Comparison of ENCODE assay signal across 20 cellular contexts in genomic region chr3:122294365-122294764, GRCh38. TPM values are rescaled to one million over a fixed set of nuclear protein-coding genes. Genes with fewer than 3 reads are reported as not detected.
A peak's percentile ranks its signal among the peaks of the same experiment; 100 is the strongest.
DNase-seq lines count a peak whose midpoint lies in the region; ATAC-seq and TF ChIP-seq lines count a peak whose summit lies in the region.
"Had no signal": no experiment of that assay in that cellular context is flagged by ENCODE, and none has a peak within 500 bp of the region (broad histone marks: within the 10 kb centered on the region; RNA-seq: fewer than 3 reads in every experiment).

No MANE protein-coding gene starts in this region.

- TF ChIP-seq CTCF in SK-N-SH (IDR thresholded peaks at IDR 0.05) (no peak), prostate gland (IDR thresholded peaks at IDR 0.05) (no peak), Calu3 (IDR thresholded peaks at IDR 0.05; ENCODE audit: unreplicated experiment) (no peak), suprapubic skin (IDR thresholded peaks at IDR 0.05) (no peak)

- WGBS in SK-N-SH (ENCODE audit: low lambda C conversion rate): 20% methylated on average over 6 of the region's 6 CpGs
- 12% methylated on average over 6 of the region's 6 CpGs for WGBS in prostate gland
- WGBS in suprapubic skin: 30% methylated on average over 6 of the region's 6 CpGs

- TF ChIP-seq POLR2A in prostate gland (IDR thresholded peaks at IDR 0.05) (no peak), suprapubic skin (IDR thresholded peaks at IDR 0.05) (no peak)

- intact Hi-C loops in prostate gland (cut with DNase I): no loop called here
- intact Hi-C loops in Calu3 (cut with micrococcal nuclease; ENCODE audit: unreplicated experiment): loop anchor here (2.0 kb wide), 1 partner anchor 194 kb away; no protein-coding TSS in a partner anchor

- H3K4me3 Mint-ChIP-seq in Calu3 (ENCODE audit: low read depth, unreplicated experiment): no peak overlapping the region
- H3K4me3 Mint-ChIP-seq: CD8-positive, alpha-beta T cell had no signal

- no peak for TF ChIP-seq RAD21 in SK-N-SH (IDR thresholded peaks at IDR 0.05; ENCODE audit: low read length)

- no peaks in the 10 kb centered on the region; the same call in none of the 2 replicates for H3K27me3 ChIP-seq in SK-N-SH (ENCODE audit: insufficient read depth)
- H3K27me3 ChIP-seq in adipocyte (replicated peaks; ENCODE audit: control insufficient read depth, insufficient read depth, low read length): peaks cover 4% of the 10 kb centered on the region
- H3K27me3 ChIP-seq in prostate gland (replicated peaks; ENCODE audit: insufficient read depth): no peaks in the 10 kb centered on the region
- no peaks in the 10 kb centered on the region for H3K27me3 ChIP-seq in suprapubic skin
- H3K27me3 ChIP-seq: BE2C had no signal

- no peak overlapping the region for H3K27ac Mint-ChIP-seq in Calu3 (ENCODE audit: unreplicated experiment)
- H3K27ac Mint-ChIP-seq: CD8-positive, alpha-beta T cell had no signal

- no peaks in the 10 kb centered on the region for H3K79me2 ChIP-seq in SK-N-SH (ENCODE audit: insufficient read depth)

- H3K27me3 Mint-ChIP-seq in Calu3 (ENCODE audit: unreplicated experiment): no peaks in the 10 kb centered on the region

- H3K9ac ChIP-seq in SK-N-SH (no peak overlapping the region), adipocyte (ENCODE audit: low read length) (peak overlapping the region; percentile 28)
- H3K9ac ChIP-seq: GM23248 had no signal

- no TSS peak for BruUV-seq in Calu3 (replicated peaks; lab: Mats Ljungman, UMichigan)

- no peak for TF ChIP-seq EP300 in SK-N-SH (IDR thresholded peaks at IDR 0.05; ENCODE audit: borderline replicate concordance in 1 of 2, low read depth in 1 of 2, low read length in 1 of 2)
- no peak for TF ChIP-seq EP300 in suprapubic skin (IDR thresholded peaks at IDR 0.05)

- H3K27ac ChIP-seq in SK-N-SH (ENCODE audit: low read depth in 2 of 2, low read length in 1 of 2): no peak overlapping the region
- H3K27ac ChIP-seq in prostate gland: peak overlapping the region; percentile 11 to 24
- H3K27ac ChIP-seq in suprapubic skin: no peak overlapping the region
- H3K27ac ChIP-seq: 22Rv1, GM23248 had no signal

- H3K4me1 ChIP-seq in SK-N-SH (ENCODE audit: control insufficient read depth in 1 of 2, insufficient read depth in 2 of 2, low read depth in 1 of 2, low read length in 1 of 2) (no peaks in the 10 kb centered on the region; a peak in 1 of 4 replicates), adipocyte (ENCODE audit: control insufficient read depth, insufficient read depth, low read length) (peaks cover 16% of the 10 kb centered on the region), prostate gland (replicated peaks) (no peaks in the 10 kb centered on the region), suprapubic skin (peaks cover 19% of the 10 kb centered on the region)
- H3K4me1 ChIP-seq: BE2C had no signal

- H3K36me3 Mint-ChIP-seq in Calu3 (ENCODE audit: insufficient read depth, unreplicated experiment): no peaks in the 10 kb centered on the region
- H3K36me3 Mint-ChIP-seq: CD8-positive, alpha-beta T cell had no signal

- no peaks in the 10 kb centered on the region for H3K9me2 ChIP-seq in SK-N-SH

- no peaks in the 10 kb centered on the region for H3K4me1 Mint-ChIP-seq in Calu3 (ENCODE audit: low read depth, unreplicated experiment)

- no peak overlapping the region for H3K4me2 ChIP-seq in SK-N-SH

- H2AFZ ChIP-seq in SK-N-SH (ENCODE audit: low read depth): no peak overlapping the region
- H2AFZ ChIP-seq: GM23248 had no signal

- DNase-seq in SK-N-SH (no peak), adipocyte (ENCODE audit: low read depth) (no peak), left lobe of liver (ENCODE audit: low spot score) (no peak), prostate gland (ENCODE audit: low spot score) (peak; percentile 77), Calu3 (no peak), NCI-H1048 (lab: John Stamatoyannopoulos, UW) (no peak), suprapubic skin (ENCODE audit: low spot score in 2 of 2) (no peak)
- DNase-seq: BE2C; CD8-positive, alpha-beta T cell; DMS79 treated with DMSO at 0.1 percent for 48 hours; GM23248; NCI-H1436; NCI-H2029; NCI-H2171; NCI-H446; NCI-H69 had no signal

- H3K9me3 Mint-ChIP-seq in Calu3 (ENCODE audit: low read depth, unreplicated experiment): no peaks in the 10 kb centered on the region
- H3K9me3 Mint-ChIP-seq: CD8-positive, alpha-beta T cell had no signal

- CTCF ChIA-PET in SK-N-SH (lab: Yijun Ruan, JAX) (interaction anchor here (1.5 kb wide), 1 partner anchor 11 kb away, joined by 4 read pairs; no protein-coding TSS in a partner anchor), Calu3 (lab: Charles Lee) (no interaction called here)

- H3K4me3 ChIP-seq in SK-N-SH (ENCODE audit: low read depth in 2 of 2, low read length in 1 of 2) (no peak overlapping the region), adipocyte (ENCODE audit: low read length) (no peak overlapping the region), prostate gland (no peak overlapping the region), suprapubic skin (no peak overlapping the region)
- H3K4me3 ChIP-seq: GM23248, K562 had no signal

- H4K20me1 ChIP-seq in SK-N-SH (ENCODE audit: insufficient read depth): no peaks in the 10 kb centered on the region

- ATAC-seq in SK-N-SH treated with all-trans-retinoic acid at 6 μM for 48 hours: no peak
- ATAC-seq in left lobe of liver: peak; percentile 82
- ATAC-seq: CD8-positive, alpha-beta T cell; K562 had no signal

- POLR2A ChIA-PET in SK-N-SH (lab: Yijun Ruan, JAX): no interaction called here

- no peaks in the 10 kb centered on the region for H3F3A ChIP-seq in SK-N-SH (replicated peaks; ENCODE audit: insufficient read depth)

- H3K36me3 ChIP-seq in SK-N-SH (replicated peaks in 1 of 2; ENCODE audit: control insufficient read depth in 1 of 2, insufficient read depth in 2 of 2, low read length in 1 of 2) (no peaks in the 10 kb centered on the region), adipocyte (ENCODE audit: control insufficient read depth, insufficient read depth, low read length, severe bottlenecking) (no peaks in the 10 kb centered on the region), prostate gland (no peaks in the 10 kb centered on the region), suprapubic skin (no peaks in the 10 kb centered on the region)
- H3K36me3 ChIP-seq: BE2C had no signal

- no peaks in the 10 kb centered on the region for H3K9me3 ChIP-seq in SK-N-SH
- no peaks in the 10 kb centered on the region for H3K9me3 ChIP-seq in adipocyte (ENCODE audit: control insufficient read depth, low read length)
- H3K9me3 ChIP-seq in prostate gland: no peaks in the 10 kb centered on the region
- H3K9me3 ChIP-seq in suprapubic skin: no peaks in the 10 kb centered on the region
- H3K9me3 ChIP-seq: BE2C had no signal

TF ChIP-seq in SK-N-SH, 30 proteins besides CTCF, POLR2A, EP300 and RAD21:
- no peak for TF ChIP-seq SMC3 (IDR thresholded peaks at IDR 0.05; ENCODE audit: low read depth, low read length)
- TF ChIP-seq RFX5 (IDR thresholded peaks at IDR 0.05; ENCODE audit: low read length): 0 out of 2 replicates have a peak, but pooled peaks have one; percentile 33
- no peak for TF ChIP-seq IRF3 (IDR thresholded peaks at IDR 0.05; ENCODE audit: low read depth, low read length)

TF ChIP-seq in SK-N-SH treated with all-trans-retinoic acid at 6 μM for 48 hours, 23 proteins besides CTCF, POLR2A, EP300 and RAD21 (continues in another document):
- no peak for TF ChIP-seq GLIS3 (CRISPR knock-in tag; IDR thresholded peaks at IDR 0.05)
- no peak for TF ChIP-seq BACH2 (CRISPR knock-in tag; IDR thresholded peaks at IDR 0.05; ENCODE audit: borderline replicate concordance)
- no peak for TF ChIP-seq CSRNP3 (CRISPR knock-in tag; IDR thresholded peaks at IDR 0.05)
- TF ChIP-seq RARB (CRISPR knock-in tag; IDR thresholded peaks at IDR 0.05): no peak
- TF ChIP-seq PPARA (CRISPR knock-in tag; IDR thresholded peaks at IDR 0.05; ENCODE audit: borderline replicate concordance): no peak
- no peak for TF ChIP-seq OSR1 (CRISPR knock-in tag; IDR thresholded peaks at IDR 0.05)
- no peak for TF ChIP-seq ZC3H10 (CRISPR knock-in tag; IDR thresholded peaks at IDR 0.05)
- no peak for TF ChIP-seq POU6F1 (CRISPR knock-in tag; IDR thresholded peaks at IDR 0.05; ENCODE audit: borderline replicate concordance, low read depth)
- TF ChIP-seq ISL1 (CRISPR knock-in tag; IDR thresholded peaks at IDR 0.05): no peak

RNA-seq across cellular contexts. Expression of gene CSTA, which starts 30.7 kb away (rescaled TPM):
- not detected in 2 replicates for polyA plus RNA-seq in SK-N-SH (2012; rRNA removed)
- 0.05 and 0.08 TPM in 2 replicates for polyA plus RNA-seq in SK-N-SH (2012; cell fraction: cytosol; rRNA removed)
- polyA plus RNA-seq in SK-N-SH (2012; cell fraction: nucleus; rRNA removed): not detected in 2 replicates
- total RNA-seq in left lobe of liver: 8.8 TPM
- total RNA-seq in prostate gland: 10 to 100 TPM; 14.5 to 25.7 TPM
- not detected in 2 replicates for total RNA-seq in Calu3 (2022)
- total RNA-seq in suprapubic skin: 100 to 1,000 TPM in 3 of 4 donors, 10 to 100 TPM in 1; 22.4 to 253 (median 192) TPM
- total RNA-seq: CD8-positive, alpha-beta T cell; G401 had no signal

Comparison
In these comparisons a context has a peak if more than half of its experiments do, and no peak if none do; other contexts are left out.
1. H3K27ac ChIP-seq: peak in prostate gland (2 of 2); none in SK-N-SH (0 of 2) and suprapubic skin (single experiment).